Comparison of ENCODE assay signal across 14 cellular contexts in the genomic region with DNA sequence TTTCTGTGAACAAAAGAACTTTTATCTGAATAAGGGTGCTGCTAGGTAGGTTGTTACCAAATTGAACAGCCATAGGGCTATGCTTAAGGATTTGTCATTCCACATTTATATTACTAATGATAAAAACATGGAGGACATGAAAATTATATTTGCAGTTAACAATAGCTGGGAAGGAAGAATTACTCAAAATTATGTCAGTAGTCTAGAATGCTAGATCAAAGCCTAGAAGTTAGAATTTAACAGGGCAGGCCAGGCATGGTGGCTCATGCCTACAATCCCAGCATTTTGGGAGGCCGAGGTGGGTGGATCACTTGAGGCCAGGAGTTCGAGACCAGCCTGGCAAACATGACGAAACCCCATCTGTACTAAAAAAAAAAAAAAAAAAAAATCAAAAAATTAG. TPM values are rescaled to one million over a fixed set of nuclear protein-coding genes. Genes with fewer than 3 reads are reported as not detected.
DNase-seq lines count a peak whose midpoint lies in the region; ATAC-seq, FAIRE-seq and TF ChIP-seq lines count a peak whose summit lies in the region.
"Had no signal": no experiment of that assay in that cellular context is flagged by ENCODE, and none has a peak within 500 bp of the region (broad histone marks: within the 10 kb centered on the region; RNA-seq: fewer than 3 reads in every experiment).

No MANE protein-coding gene starts in this region.

- peaks cover 2 to 13% of the 10 kb centered on the region in 2 experiments for H3K36me3 ChIP-seq in keratinocyte (ENCODE audit: control insufficient read depth in 2 of 2, extremely low read depth in 1 of 2, insufficient read depth in 2 of 2, low read length in 2 of 2)
- peaks cover 11% of the 10 kb centered on the region for H3K36me3 ChIP-seq in upper lobe of right lung

- peak overlapping the region; percentile 22 for H3K4me2 ChIP-seq in keratinocyte (ENCODE audit: control insufficient read depth, extremely low read depth, insufficient read depth, low read depth, low read length)

- peaks cover 90% of the 10 kb centered on the region for H3K4me1 Mint-ChIP-seq in stimulated activated naive CD8-positive, alpha-beta T cell treated with anti-CD3 and anti-CD28 coated beads, Interleukin-15, Interleukin-2, amounts not matched to agents 100 ng/mL and 50 ng/mL, for 24 hours (ENCODE audit: low read depth)
- peaks cover 54% of the 10 kb centered on the region for H3K4me1 Mint-ChIP-seq in activated T-helper 17 cell treated with anti-CD3 and anti-CD28 coated beads, Interleukin-2, amount 50 U/mL, for 72 hours

- no peaks in the 10 kb centered on the region for H3K27me3 ChIP-seq in keratinocyte (ENCODE audit: control insufficient read depth, extremely low read depth, insufficient read depth, low read length)
- H3K27me3 ChIP-seq in upper lobe of right lung, result no peaks in the 10 kb centered on the region
- H3K27me3 ChIP-seq: adrenal gland, dorsolateral prefrontal cortex had no signal

- H3K9me3 Mint-ChIP-seq in stimulated activated naive CD8-positive, alpha-beta T cell treated with anti-CD3 and anti-CD28 coated beads, Interleukin-15, Interleukin-2, amounts not matched to agents 100 ng/mL and 50 ng/mL, for 24 hours, result no peaks in the 10 kb centered on the region
- H3K9me3 Mint-ChIP-seq in activated T-helper 17 cell treated with anti-CD3 and anti-CD28 coated beads, Interleukin-2, amount 50 U/mL, for 72 hours, result no peaks in the 10 kb centered on the region

- H3K4me3 ChIP-seq in keratinocyte (ENCODE audit: control insufficient read depth in 2 of 3, extremely low read depth in 1 of 3, insufficient read depth in 2 of 3, low read depth in 1 of 3, low read length in 3 of 3) (no peak overlapping the region), upper lobe of right lung (peak overlapping the region; percentile 16)
- H3K4me3 ChIP-seq: adrenal gland, dorsolateral prefrontal cortex had no signal

- H3K4me1 ChIP-seq in keratinocyte (ENCODE audit: control insufficient read depth, extremely low read depth, insufficient read depth, low read length), result peaks cover 57% of the 10 kb centered on the region
- peaks cover 14% of the 10 kb centered on the region for H3K4me1 ChIP-seq in upper lobe of right lung

- no peak for FAIRE-seq in keratinocyte (lab: Jason Lieb, UNC)
- FAIRE-seq: HepG2 had no signal

- intact Hi-C loops in upper lobe of right lung (cut with DNase I), result no loop called here

- H4K20me1 ChIP-seq in keratinocyte (ENCODE audit: control insufficient read depth, extremely low read depth, insufficient read depth, low read length), result peaks cover 29% of the 10 kb centered on the region

- peaks cover 99% of the 10 kb centered on the region for H3K79me2 ChIP-seq in keratinocyte (ENCODE audit: control insufficient read depth, insufficient read depth, low read length)

- no peaks in the 10 kb centered on the region for H3K27me3 Mint-ChIP-seq in stimulated activated naive CD8-positive, alpha-beta T cell treated with anti-CD3 and anti-CD28 coated beads, Interleukin-15, Interleukin-2, amounts not matched to agents 100 ng/mL and 50 ng/mL, for 24 hours
- H3K27me3 Mint-ChIP-seq in activated T-helper 17 cell treated with anti-CD3 and anti-CD28 coated beads, Interleukin-2, amount 50 U/mL, for 72 hours, result no peaks in the 10 kb centered on the region

- H3K36me3 Mint-ChIP-seq in stimulated activated naive CD8-positive, alpha-beta T cell treated with anti-CD3 and anti-CD28 coated beads, Interleukin-15, Interleukin-2, amounts not matched to agents 100 ng/mL and 50 ng/mL, for 24 hours (ENCODE audit: low read depth), result peaks cover 17% of the 10 kb centered on the region
- H3K36me3 Mint-ChIP-seq in activated T-helper 17 cell treated with anti-CD3 and anti-CD28 coated beads, Interleukin-2, amount 50 U/mL, for 72 hours (ENCODE audit: low read depth), result peaks cover 43% of the 10 kb centered on the region

- H3K27ac ChIP-seq in keratinocyte (ENCODE audit: control insufficient read depth, insufficient read depth, low read length), result peak overlapping the region; percentile 76
- no peak overlapping the region for H3K27ac ChIP-seq in upper lobe of right lung
- H3K27ac ChIP-seq: adrenal gland, dorsolateral prefrontal cortex had no signal

- H2AFZ ChIP-seq in keratinocyte (ENCODE audit: control insufficient read depth, low read length), result no peak overlapping the region

- dilution Hi-C loops in keratinocyte (cut with MboI; ENCODE audit: extremely low pct_ligation_motif_present, low sequenced_read_pairs), result no loop called here

- no peak overlapping the region for H3K9ac ChIP-seq in keratinocyte (ENCODE audit: control insufficient read depth, extremely low read depth, insufficient read depth, low read length)

- peaks cover 3% of the 10 kb centered on the region for H3K9me1 ChIP-seq in keratinocyte (ENCODE audit: control insufficient read depth, extremely low read depth, insufficient read depth, low read length)

- H3K27ac Mint-ChIP-seq in stimulated activated naive CD8-positive, alpha-beta T cell treated with anti-CD3 and anti-CD28 coated beads, Interleukin-15, Interleukin-2, amounts not matched to agents 100 ng/mL and 50 ng/mL, for 24 hours, result peak overlapping the region; percentile 87
- peak overlapping the region; percentile 64 for H3K27ac Mint-ChIP-seq in activated T-helper 17 cell treated with anti-CD3 and anti-CD28 coated beads, Interleukin-2, amount 50 U/mL, for 72 hours

- ATAC-seq in stimulated activated naive CD8-positive, alpha-beta T cell treated with anti-CD3 and anti-CD28 coated beads, Interleukin-15, Interleukin-2, amounts not matched to agents 100 U/mL and 50 U/mL, for 24 hours, result no peak
- no peak for ATAC-seq in activated T-helper 17 cell treated with anti-CD3 and anti-CD28 coated beads, Interleukin-2, amount 50 U/mL, for 72 hours (replicated peaks)
- no peak for ATAC-seq in upper lobe of right lung

- peak overlapping the region; percentile 34 for H3K4me3 Mint-ChIP-seq in stimulated activated naive CD8-positive, alpha-beta T cell treated with anti-CD3 and anti-CD28 coated beads, Interleukin-15, Interleukin-2, amounts not matched to agents 100 ng/mL and 50 ng/mL, for 24 hours
- peak overlapping the region; percentile 57 for H3K4me3 Mint-ChIP-seq in activated T-helper 17 cell treated with anti-CD3 and anti-CD28 coated beads, Interleukin-2, amount 50 U/mL, for 72 hours
- H3K4me3 Mint-ChIP-seq: mesothelial cell of epicardium had no signal

- TF ChIP-seq CTCF in keratinocyte (optimal IDR thresholded peaks at IDR 0.05 in 1 of 3, IDR thresholded peaks at IDR 0.05 in 1 of 3, conservative IDR thresholded peaks at IDR 0.05 in 1 of 3; ENCODE audit: extremely low read depth in 1 of 3, insufficient read depth in 2 of 3, low read length in 3 of 3) (no peak), upper lobe of right lung (IDR thresholded peaks at IDR 0.05) (no peak)

- H3K9me3 ChIP-seq in keratinocyte (ENCODE audit: control insufficient read depth, low read depth, low read length), result no peaks in the 10 kb centered on the region
- no peaks in the 10 kb centered on the region for H3K9me3 ChIP-seq in upper lobe of right lung
- H3K9me3 ChIP-seq: adrenal gland had no signal

- DNase-seq in stimulated activated naive CD8-positive, alpha-beta T cell treated with anti-CD3 and anti-CD28 coated beads, Interleukin-15, Interleukin-2, amounts not matched to agents 100 U/mL and 50 U/mL, for 24 hours, result no peak
- DNase-seq in keratinocyte (ENCODE audit: low read depth, low spot score) (no peak), upper lobe of right lung (no peak), CD1c-positive myeloid dendritic cell (ENCODE audit: extremely low spot score) (no peak), NCI-H510A treated with DMSO at 0.1 percent for 48 hours (lab: John Stamatoyannopoulos, UW) (no peak)
- no peak for DNase-seq in activated CD8-positive, alpha-beta memory T cell treated with anti-CD3 and anti-CD28 coated beads for 24 hours
- DNase-seq: adrenal gland, dorsolateral prefrontal cortex, NCI-H345, posterior cingulate gyrus had no signal

RNA-seq across cellular contexts. Expression of a gene that starts 9.4 kb away (rescaled TPM):
- total RNA-seq in activated T-helper 17 cell treated with anti-CD3 and anti-CD28 coated beads, Interleukin-2, amount 50 U/mL, for 72 hours, result 10 to 100 TPM; 47.6 to 71.7 TPM
- polyA plus RNA-seq in keratinocyte, result 33.6 to 81.3 TPM (median 46.1 TPM) in 3 replicates
- 30.4 TPM for polyA plus RNA-seq in keratinocyte (2011; ENCODE audit: low read depth)
- polyA plus RNA-seq in keratinocyte (2011; cell fraction: cytosol; rRNA removed), result 46.4 and 88.3 TPM in 2 replicates
- polyA plus RNA-seq in keratinocyte (2011; cell fraction: nucleus; rRNA removed), result 43.9 and 57.0 TPM in 2 replicates
- 55.1 and 72.2 TPM in 2 replicates for polyA plus RNA-seq in keratinocyte (2012; ENCODE audit: low replicate concordance)
- polyA minus RNA-seq in keratinocyte, result 3.4 to 32.1 TPM (median 12.9 TPM) in 3 replicates
- polyA minus RNA-seq in keratinocyte (2011; cell fraction: cytosol; rRNA and poly(A)+ RNA removed), result 39.1 TPM
- polyA minus RNA-seq in keratinocyte (2011; cell fraction: nucleus; rRNA and poly(A)+ RNA removed), result 15.8 and 31.2 TPM in 2 replicates
- total RNA-seq in upper lobe of right lung, result 35.4 TPM
